ENCODE assay signal across 12 cellular contexts in the genomic region with DNA sequence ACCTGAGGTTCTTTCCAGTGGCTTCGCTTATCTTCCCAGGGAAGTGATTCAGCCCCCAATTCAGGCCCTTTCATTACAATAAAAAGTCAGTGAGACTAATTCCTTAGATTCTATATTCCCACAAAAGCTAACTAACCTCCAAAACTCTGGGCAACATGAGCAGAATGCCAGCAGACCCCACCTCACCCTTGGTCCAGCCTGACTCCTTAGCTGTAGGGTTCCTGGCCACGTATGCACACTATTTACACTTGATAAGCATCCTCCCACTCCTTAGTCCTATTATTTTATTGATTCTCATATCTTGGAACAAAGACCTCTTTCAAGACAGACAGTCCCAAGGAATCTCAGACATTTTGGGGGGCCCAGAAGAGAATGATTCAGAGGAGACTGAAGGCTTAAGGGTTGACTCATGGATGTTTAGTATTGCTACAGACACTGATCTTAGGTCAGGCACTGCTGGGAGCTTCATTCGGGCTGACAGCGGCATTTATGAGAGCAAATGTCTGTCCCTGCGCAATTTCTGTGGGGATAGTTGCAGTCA.
DNase-seq lines count a peak whose midpoint lies in the region; ATAC-seq and TF ChIP-seq lines count a peak whose summit lies in the region.
"Had no signal": no experiment of that assay in that cellular context is flagged by ENCODE, and none has a peak within 500 bp of the region (broad histone marks: within the 10 kb centered on the region; RNA-seq: fewer than 3 reads in every experiment).

No MANE protein-coding gene starts in this region.

- H3K4me1 Mint-ChIP-seq in stimulated activated naive B cell treated with anti-CD40 and anti-IgM and Interleukin-4, amounts not matched to agents 10 μg/mL and 1 μg/mL and 100 μg/mL, for 72 hours, result peaks cover 6 to 7% of the 10 kb centered on the region in 2 donors
- H3K4me1 Mint-ChIP-seq: activated CD4-positive, alpha-beta T cell treated with anti-CD3 and anti-CD28 coated beads, Interleukin-2, amount 10 ng/mL, durations not matched to agents 7 days and 5 days; brain had no signal

- H3K27ac ChIP-seq in GM23248 (peak overlapping the region; percentile 89), SJSA1 (peak overlapping the region; percentile 79), fibroblast of lung (ENCODE audit: insufficient read depth, low read length) (peak overlapping the region; percentile 53)

- H3K27me3 Mint-ChIP-seq in stimulated activated naive B cell treated with anti-CD40 and anti-IgM and Interleukin-4, amounts not matched to agents 10 μg/mL and 1 μg/mL and 100 μg/mL, for 72 hours, result no peaks in the 10 kb centered on the region
- H3K27me3 Mint-ChIP-seq: activated CD4-positive, alpha-beta T cell treated with anti-CD3 and anti-CD28 coated beads, Interleukin-2, amount 10 ng/mL, durations not matched to agents 7 days and 5 days had no signal

- H3K9ac ChIP-seq in GM23248, result peak overlapping the region; percentile 53
- no peak overlapping the region for H3K9ac ChIP-seq in fibroblast of lung (ENCODE audit: insufficient read depth, low read length)

- H2AFZ ChIP-seq in GM23248, result peak overlapping the region; percentile 60
- H2AFZ ChIP-seq in fibroblast of lung (ENCODE audit: low read length), result no peak overlapping the region

- no peak for TF ChIP-seq CTCF in fibroblast of lung (conservative IDR thresholded peaks at IDR 0.05 in 1 of 2, IDR thresholded peaks at IDR 0.05 in 1 of 2; ENCODE audit: low read depth in 1 of 2, low read length in 2 of 2)

- no peak for ATAC-seq in GM19455 (IDR thresholded peaks at IDR 0.05; ENCODE audit: unreplicated experiment)
- no peak for ATAC-seq in stimulated activated naive B cell treated with anti-CD40 and anti-IgM and Interleukin-4, amounts not matched to agents 10 μg/mL and 1 μg/mL and 100 μg/mL, for 72 hours (replicated peaks)

- H3K9me2 ChIP-seq in GM23248 (ENCODE audit: insufficient read depth), result no peaks in the 10 kb centered on the region

- H3K9me3 Mint-ChIP-seq in stimulated activated naive B cell treated with anti-CD40 and anti-IgM and Interleukin-4, amounts not matched to agents 10 μg/mL and 1 μg/mL and 100 μg/mL, for 72 hours, result peaks cover 0 to 2% of the 10 kb centered on the region in 2 donors
- H3K9me3 Mint-ChIP-seq: activated CD4-positive, alpha-beta T cell treated with anti-CD3 and anti-CD28 coated beads, Interleukin-2, amount 10 ng/mL, durations not matched to agents 7 days and 5 days; brain had no signal

- DNase-seq in GM23248 (peak; percentile 90), SJSA1 (ENCODE audit: low read depth in 1 of 2, low spot score in 2 of 2) (peak; percentile 66 to 81), fibroblast of lung (ENCODE audit: low read depth in 2 of 2) (peak; percentile 73 to 93), skeletal muscle cell (ENCODE audit: low read depth) (peak; percentile 15), NCI-H2171 treated with DMSO at 0.1 percent for 48 hours (lab: John Stamatoyannopoulos, UW) (no peak)
- no peak for DNase-seq in stimulated activated naive B cell treated with anti-CD40 and anti-IgM and Interleukin-4, amounts not matched to agents 10 μg/mL and 1 μg/mL and 100 μg/mL, for 72 hours
- DNase-seq in activated effector memory CD4-positive, alpha-beta T cell treated with Interleukin-2 at 50 U/mL for 16 hours, result no peak
- DNase-seq: activated CD4-positive, alpha-beta T cell treated with anti-CD3 and anti-CD28 coated beads, Interleukin-2, amount 10 ng/mL, durations not matched to agents 7 days and 5 days; NCI-H2081 treated with DMSO at 0.1 percent for 48 hours; stimulated activated CD4-positive, alpha-beta T cell treated with anti-CD3 and anti-CD28 coated beads, Interleukin-12 subunit alpha, Interleukin-12 subunit beta, amount 100 ng/mL, for 4 hours had no signal

- H3K36me3 Mint-ChIP-seq in stimulated activated naive B cell treated with anti-CD40 and anti-IgM and Interleukin-4, amounts not matched to agents 10 μg/mL and 1 μg/mL and 100 μg/mL, for 72 hours, result no peaks in the 10 kb centered on the region
- H3K36me3 Mint-ChIP-seq: brain had no signal

- H4K20me1 ChIP-seq in GM23248 (ENCODE audit: insufficient read depth), result no peaks in the 10 kb centered on the region
- no peaks in the 10 kb centered on the region for H4K20me1 ChIP-seq in fibroblast of lung (ENCODE audit: control insufficient read depth, extremely low read depth, insufficient read depth, low read length)

- in situ Hi-C loops in GM23248 (cut with MboI), result no loop called here

- H3K9me3 ChIP-seq in GM23248 (ENCODE audit: low read depth) (no peaks in the 10 kb centered on the region), SJSA1 (replicated peaks) (no peaks in the 10 kb centered on the region), fibroblast of lung (ENCODE audit: control insufficient read depth, insufficient read depth, low read depth, low read length) (no peaks in the 10 kb centered on the region)

- H3K27me3 ChIP-seq in GM23248 (replicated peaks; ENCODE audit: insufficient read depth) (no peaks in the 10 kb centered on the region), SJSA1 (replicated peaks) (no peaks in the 10 kb centered on the region), fibroblast of lung (ENCODE audit: control insufficient read depth, insufficient read depth, low read length) (no peaks in the 10 kb centered on the region)

- no peaks in the 10 kb centered on the region for H3K79me2 ChIP-seq in GM23248 (ENCODE audit: insufficient read depth)
- H3K79me2 ChIP-seq in fibroblast of lung (ENCODE audit: control insufficient read depth, insufficient read depth, low read length), result no peaks in the 10 kb centered on the region

- H3K4me3 ChIP-seq in GM23248, result peak overlapping the region; percentile 49
- H3K4me3 ChIP-seq in SJSA1, result peak overlapping the region; percentile 23
- H3K4me3 ChIP-seq in fibroblast of lung (replicated peaks in 1 of 4; ENCODE audit: control extremely low read depth in 1 of 4, insufficient read depth in 1 of 4, low read depth in 3 of 4, low read length in 4 of 4), result peak overlapping the region in 1 of 4 experiments; percentile 23
- no peak overlapping the region for H3K4me3 ChIP-seq in skeletal muscle cell (ENCODE audit: low read depth, low read length)

- H3K27ac Mint-ChIP-seq in stimulated activated naive B cell treated with anti-CD40 and anti-IgM and Interleukin-4, amounts not matched to agents 10 μg/mL and 1 μg/mL and 100 μg/mL, for 72 hours, result no peak overlapping the region
- H3K27ac Mint-ChIP-seq: activated CD4-positive, alpha-beta T cell treated with anti-CD3 and anti-CD28 coated beads, Interleukin-2, amount 10 ng/mL, durations not matched to agents 7 days and 5 days had no signal

- H3K4me3 Mint-ChIP-seq in stimulated activated naive B cell treated with anti-CD40 and anti-IgM and Interleukin-4, amounts not matched to agents 10 μg/mL and 1 μg/mL and 100 μg/mL, for 72 hours, result no peak overlapping the region
- H3K4me3 Mint-ChIP-seq: activated CD4-positive, alpha-beta T cell treated with anti-CD3 and anti-CD28 coated beads, Interleukin-2, amount 10 ng/mL, durations not matched to agents 7 days and 5 days; brain had no signal

- peaks cover 9% of the 10 kb centered on the region; the same call in 1 of the 2 replicates for H3F3A ChIP-seq in GM23248 (ENCODE audit: insufficient read depth)

- H3K4me1 ChIP-seq in GM23248 (ENCODE audit: insufficient read depth), result peaks cover 28% of the 10 kb centered on the region
- H3K4me1 ChIP-seq in SJSA1 (replicated peaks), result peaks cover 29% of the 10 kb centered on the region
- H3K4me1 ChIP-seq in fibroblast of lung (ENCODE audit: control insufficient read depth, extremely low read depth, insufficient read depth, low read length), result peaks cover 9% of the 10 kb centered on the region

- H3K36me3 ChIP-seq in GM23248 (ENCODE audit: low read depth) (no peaks in the 10 kb centered on the region), SJSA1 (no peaks in the 10 kb centered on the region), fibroblast of lung (ENCODE audit: control insufficient read depth, insufficient read depth, low read length) (no peaks in the 10 kb centered on the region)

- 43 to 45% methylated on average over 5 of the region's 5 CpGs for WGBS in GM23248 (ENCODE audit: low coverage in 1 of 2, low lambda C conversion rate in 2 of 2, missing lambda C conversion rate in 2 of 2), 2 experiments

- H3K4me2 ChIP-seq in GM23248 (ENCODE audit: unreplicated experiment), result peak overlapping the region; percentile 88
- peak overlapping the region; percentile 40 for H3K4me2 ChIP-seq in fibroblast of lung (ENCODE audit: extremely low read depth, insufficient read depth, low read length)

Comparison
In these comparisons a context has a peak if more than half of its experiments do, and no peak if none do; other contexts are left out.
1. DNase-seq: peak in GM23248 (single experiment), SJSA1 (2 of 2), fibroblast of lung (2 of 2) and skeletal muscle cell (single experiment); none in stimulated activated naive B cell treated with anti-CD40 and anti-IgM and Interleukin-4, amounts not matched to agents 10 μg/mL and 1 μg/mL and 100 μg/mL, for 72 hours (single experiment), activated effector memory CD4-positive, alpha-beta T cell treated with Interleukin-2 at 50 U/mL for 16 hours (single experiment) and NCI-H2171 treated with DMSO at 0.1 percent for 48 hours (single experiment).
2. Peak in every context shown above with its lines, with median percentiles within 50 percentile points of each other: H3K27ac ChIP-seq.